Comparison of ENCODE assay signal across 9 cellular contexts in genomic region chr17:18187816-18188761, GRCh38. TPM values are rescaled to one million over a fixed set of nuclear protein-coding genes. Genes with fewer than 3 reads are reported as not detected.
DNase-seq lines count a peak whose midpoint lies in the region; ATAC-seq, FAIRE-seq and TF ChIP-seq lines count a peak whose summit lies in the region.
"Had no signal": no experiment of that assay in that cellular context is flagged by ENCODE, and none has a peak within 500 bp of the region (broad histone marks: within the 10 kb centered on the region; RNA-seq: fewer than 3 reads in every experiment).

No MANE protein-coding gene starts in this region.

- FAIRE-seq in GM12891 (lab: Jason Lieb, UNC): no peak

- CTCF ChIA-PET in Panc1 (lab: Charles Lee): no interaction called here

- H3K27me3 Mint-ChIP-seq in CD4-positive, CD25-positive, alpha-beta regulatory T cell: peaks cover 5% of the 10 kb centered on the region
- no peaks in the 10 kb centered on the region for H3K27me3 Mint-ChIP-seq in nephron (ENCODE audit: low read depth)

- no peaks in the 10 kb centered on the region for H3K9me3 Mint-ChIP-seq in CD4-positive, CD25-positive, alpha-beta regulatory T cell
- no peaks in the 10 kb centered on the region for H3K9me3 Mint-ChIP-seq in nephron

- H3K27ac Mint-ChIP-seq in CD4-positive, CD25-positive, alpha-beta regulatory T cell: peak overlapping the region; percentile 58 to 83 (median 77)
- H3K27ac Mint-ChIP-seq in nephron: peak overlapping the region; percentile 48 to 72 (median 67)

- intact Hi-C loops in Panc1 (cut with micrococcal nuclease; ENCODE audit: unreplicated experiment): no loop called here
- intact Hi-C loops in dorsolateral prefrontal cortex (cut with DNase I): loop anchor here in 1 of 2 donors (5.0 to 10.0 kb wide), 3 partner anchors 74 to 667 kb away; partner anchors contain the start of genes DRG2, MIEF2 and PRPSAP2

- DNase-seq in CD4-positive, CD25-positive, alpha-beta regulatory T cell: no peak
- no peak for DNase-seq in Panc1 (ENCODE audit: low read depth, low spot score)
- no peak for DNase-seq in dorsolateral prefrontal cortex
- DNase-seq in GM12891 (ENCODE audit: insufficient read length, low spot score): no peak
- DNase-seq in COR-L47 (lab: John Stamatoyannopoulos, UW): no peak
- no peak for DNase-seq in NCI-H1105 (lab: John Stamatoyannopoulos, UW)
- DNase-seq: left cardiac atrium had no signal

- H3K27ac ChIP-seq in CD4-positive, CD25-positive, alpha-beta regulatory T cell (ENCODE audit: insufficient read depth, low read length, poor library complexity, severe bottlenecking): peak overlapping the region; percentile 5
- H3K27ac ChIP-seq in Panc1 (ENCODE audit: low read length) (no peak overlapping the region; the same call in 1 of the 2 replicates), dorsolateral prefrontal cortex (peak overlapping the region in 58 of 59 donors; percentile 20 to 100 (median 98))

- H3K9me3 ChIP-seq in CD4-positive, CD25-positive, alpha-beta regulatory T cell (ENCODE audit: control insufficient read depth in 2 of 2, low read length in 2 of 2): no peaks in the 10 kb centered on the region
- no peaks in the 10 kb centered on the region for H3K9me3 ChIP-seq in Panc1 (ENCODE audit: control insufficient read depth, insufficient read depth, low read depth, low read length)

- peaks cover 19% of the 10 kb centered on the region for H3K36me3 ChIP-seq in CD4-positive, CD25-positive, alpha-beta regulatory T cell (ENCODE audit: control insufficient read depth, insufficient read depth, low read length)
- peaks cover 2% of the 10 kb centered on the region; the same call in 1 of the 2 replicates for H3K36me3 ChIP-seq in Panc1 (ENCODE audit: control insufficient read depth, insufficient read depth, low read length)

- TF ChIP-seq POLR2A in GM12891 (IDR thresholded peaks at IDR 0.05; ENCODE audit: low read depth, low read length): no peak

- BruUV-seq in Panc1 (replicated peaks; lab: Mats Ljungman, UMichigan): no TSS peak

- in situ Hi-C loops in Panc1 (cut with HindIII; ENCODE audit: low pct_unique_long_range_greater_than_20kb, low sequenced_read_pairs): no loop called here

- H3K4me3 Mint-ChIP-seq in CD4-positive, CD25-positive, alpha-beta regulatory T cell: peak overlapping the region; percentile 97 to 98 (median 97)
- H3K4me3 Mint-ChIP-seq in nephron: peak overlapping the region; percentile 91 to 95 (median 93)

- H3K4me1 Mint-ChIP-seq in CD4-positive, CD25-positive, alpha-beta regulatory T cell: peaks cover 16 to 82% (median 68%) of the 10 kb centered on the region in 4 donors
- H3K4me1 Mint-ChIP-seq in nephron: peaks cover 70% of the 10 kb centered on the region

- TF ChIP-seq CTCF in Panc1 (IDR thresholded peaks at IDR 0.05) (no peak), dorsolateral prefrontal cortex (IDR thresholded peaks at IDR 0.05 in 54 of 56, conservative IDR thresholded peaks at IDR 0.05 in 2 of 56; ENCODE audit: low read depth in 1 of 56, partially characterized antibody in 56 of 56) (no peak), nephron (IDR thresholded peaks at IDR 0.05; ENCODE audit: unreplicated experiment in 3 of 3) (no peak)

- peaks cover 30% of the 10 kb centered on the region for H3K36me3 Mint-ChIP-seq in CD4-positive, CD25-positive, alpha-beta regulatory T cell
- H3K36me3 Mint-ChIP-seq in nephron (ENCODE audit: low read depth): peaks cover 43% of the 10 kb centered on the region

- POLR2A ChIA-PET in Panc1 (lab: Charles Lee): no interaction called here

- no peaks in the 10 kb centered on the region for H3K27me3 ChIP-seq in CD4-positive, CD25-positive, alpha-beta regulatory T cell (ENCODE audit: control insufficient read depth, insufficient read depth, low read length)
- H3K27me3 ChIP-seq in Panc1 (ENCODE audit: control insufficient read depth, insufficient read depth, low read length) (no peaks in the 10 kb centered on the region), dorsolateral prefrontal cortex (no peaks in the 10 kb centered on the region)

- H3K4me3 ChIP-seq in CD4-positive, CD25-positive, alpha-beta regulatory T cell (ENCODE audit: low read depth, low read length): peak overlapping the region; percentile 95
- peak overlapping the region; percentile 56 to 84 for H3K4me3 ChIP-seq in Panc1 (ENCODE audit: low read depth in 2 of 2, low read length in 2 of 2)
- H3K4me3 ChIP-seq in dorsolateral prefrontal cortex: peak overlapping the region; percentile 64 to 99 (median 93)

- peaks cover 77% of the 10 kb centered on the region for H3K4me1 ChIP-seq in CD4-positive, CD25-positive, alpha-beta regulatory T cell (ENCODE audit: control insufficient read depth, insufficient read depth, low read length, poor library complexity, severe bottlenecking)
- peaks cover 34% of the 10 kb centered on the region for H3K4me1 ChIP-seq in Panc1 (ENCODE audit: control insufficient read depth, insufficient read depth, low read length)

- no peak for ATAC-seq in CD4-positive, CD25-positive, alpha-beta regulatory T cell (ENCODE audit: low read depth in 2 of 2)
- ATAC-seq in Panc1 (no peak), GM19324 (IDR thresholded peaks at IDR 0.05; ENCODE audit: low FRiP score, unreplicated experiment) (no peak)

TF ChIP-seq in GM12891, 5 proteins besides CTCF, POLR2A, EP300 and RAD21:
- TF ChIP-seq SPI1 (IDR thresholded peaks at IDR 0.05; ENCODE audit: low read depth, low read length) (no peak), POU2F2 (IDR thresholded peaks at IDR 0.05; ENCODE audit: low read depth, low read length) (no peak), PAX5 (IDR thresholded peaks at IDR 0.05; ENCODE audit: insufficient read depth, low read length, severe bottlenecking) (no peak), TAF1 (IDR thresholded peaks at IDR 0.05; ENCODE audit: low read depth, low read length) (no peak), POLR2AphosphoS5 (IDR thresholded peaks at IDR 0.05; ENCODE audit: low read depth, low read length) (no peak)
TF ChIP-seq in GM12891: peak in this region for 0.

RNA-seq across cellular contexts. Expression of gene ALKBH5, which starts 4.5 kb away (rescaled TPM):
- total RNA-seq in CD4-positive, CD25-positive, alpha-beta regulatory T cell: 118 TPM
- 100 to 1,000 TPM; 102 to 123 (median 115) TPM for polyA plus RNA-seq in CD4-positive, CD25-positive, alpha-beta regulatory T cell
- total RNA-seq in Panc1 (2021; ENCODE audit: unreplicated experiment) (94.5 TPM), dorsolateral prefrontal cortex (100 to 1,000 TPM in 119 of 120 experiments, 10 to 100 TPM in 1; 99.8 to 173 (median 120) TPM)
- 58.6 TPM for polyA plus RNA-seq in Panc1 (2012; ENCODE audit: insufficient read length)
- polyA plus RNA-seq in GM12891 (2012; ENCODE audit: low read depth, missing spikeins): 38.6 TPM

RNA-seq across cellular contexts. Expression of gene LLGL1, which starts 37.3 kb away (rescaled TPM):
- 16.6 TPM for total RNA-seq in CD4-positive, CD25-positive, alpha-beta regulatory T cell
- 1 to 10 TPM; 1.0 to 2.2 (median 1.6) TPM for polyA plus RNA-seq in CD4-positive, CD25-positive, alpha-beta regulatory T cell
- 18.4 TPM for total RNA-seq in Panc1 (2021; ENCODE audit: unreplicated experiment)
- 21.4 TPM for polyA plus RNA-seq in Panc1 (2012; ENCODE audit: insufficient read length)
- total RNA-seq in dorsolateral prefrontal cortex: 100 to 1,000 TPM in 8 of 120 experiments, 10 to 100 TPM in 112; 30.0 to 174 (median 53.4) TPM
- 1.3 TPM for polyA plus RNA-seq in GM12891 (2012; ENCODE audit: low read depth, missing spikeins)
